8 cellular contexts compared by ENCODE assay signal in genomic region chr2:2730301-2730833, GRCh38.
"Had no signal": no experiment of that assay in that cellular context is flagged by ENCODE, and none has a peak within 500 bp of the region (broad histone marks: within the 10 kb centered on the region; RNA-seq: fewer than 3 reads in every experiment).

No MANE protein-coding gene starts in this region.

- H3K4me3 ChIP-seq: K562 had no signal

- ATAC-seq: HepG2, K562 had no signal

- H3K4me2 ChIP-seq: KMS-11 had no signal

- H3K9me3 Mint-ChIP-seq: IgD-negative memory B cell had no signal

- H3K27ac Mint-ChIP-seq: IgD-negative memory B cell had no signal

- DNase-seq: IMR-90, KBM-7, KG1 had no signal

- H3K27me3 Mint-ChIP-seq: IgD-negative memory B cell had no signal

- H3K4me3 Mint-ChIP-seq: IgD-negative memory B cell had no signal

- H3K4me1 Mint-ChIP-seq: IgD-negative memory B cell had no signal

- H3K9ac ChIP-seq: KMS-11 had no signal

- H3K27ac ChIP-seq: HL-60, KMS-11 had no signal

- H3K36me3 Mint-ChIP-seq: IgD-negative memory B cell had no signal
